In the genomic region with DNA sequence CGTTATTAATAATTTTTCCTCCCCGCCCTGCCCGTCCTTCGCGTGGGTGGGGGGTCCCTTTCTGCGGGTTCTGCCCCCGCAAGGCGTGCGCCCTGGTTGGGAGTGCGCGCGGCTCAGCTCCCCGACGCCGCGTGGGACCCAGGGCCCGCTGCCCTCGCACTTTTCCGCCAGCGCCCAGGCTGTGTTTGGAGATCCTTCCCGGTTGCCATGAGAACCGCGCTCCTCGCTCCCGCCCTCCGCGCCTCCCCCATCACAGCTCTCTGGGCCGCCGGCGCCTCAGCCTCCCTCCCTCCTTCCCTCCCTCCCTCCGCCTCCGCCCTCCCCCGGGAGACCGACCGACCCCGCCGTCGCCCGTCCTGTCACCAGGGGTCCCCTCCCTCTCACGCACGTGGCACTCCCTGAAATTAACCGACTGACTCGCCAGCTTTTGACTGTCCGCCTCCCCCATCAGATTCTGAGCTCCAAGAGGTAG, we compare ENCODE assay signal across 1 cellular context.
A peak's percentile ranks its signal among the peaks of the same experiment; 100 is the strongest.
TF ChIP-seq lines count a peak whose summit lies in the region.

No MANE protein-coding gene starts in this region.

TF ChIP-seq in GM12878, 131 proteins besides CTCF, POLR2A, EP300 and RAD21 (continued from another document and continues in another):
- TF ChIP-seq GATAD2B (conservative IDR thresholded peaks at IDR 0.05; ENCODE audit: low read depth) (no peak), YY1 (IDR thresholded peaks at IDR 0.05; ENCODE audit: low read depth, low read length) (no peak), BCL11A (IDR thresholded peaks at IDR 0.05; ENCODE audit: low read depth, low read length) (no peak), CBX3 (IDR thresholded peaks at IDR 0.05; ENCODE audit: borderline replicate concordance, low read depth) (no peak), ZNF217 (IDR thresholded peaks at IDR 0.05) (no peak), IKZF2 (IDR thresholded peaks at IDR 0.05) (peak; percentile 10 to 52; a peak in 2 of 4 replicates), ZBTB40 (IDR thresholded peaks at IDR 0.05; ENCODE audit: borderline replicate concordance) (no peak), SREBF2 (IDR thresholded peaks at IDR 0.05; ENCODE audit: low read length) (no peak), BMI1 (IDR thresholded peaks at IDR 0.05; ENCODE audit: borderline replicate concordance) (peak; percentile 91; the same call in 1 of the 2 replicates), ZNF207 (IDR thresholded peaks at IDR 0.05; ENCODE audit: borderline replicate concordance) (no peak), MEF2A (IDR thresholded peaks at IDR 0.05; ENCODE audit: insufficient read depth, low read depth, low read length) (no peak), ATF2 (IDR thresholded peaks at IDR 0.05; ENCODE audit: low read length) (no peak), RCOR1 (conservative IDR thresholded peaks at IDR 0.05; ENCODE audit: low read depth, low read length) (no peak), SMC3 (IDR thresholded peaks at IDR 0.05; ENCODE audit: borderline replicate concordance, low read length) (no peak), E2F8 (IDR thresholded peaks at IDR 0.05; ENCODE audit: low read depth, partially characterized antibody) (no peak), ATF7 (IDR thresholded peaks at IDR 0.05; ENCODE audit: low read depth) (no peak), NR2F1 (conservative IDR thresholded peaks at IDR 0.05) (no peak), SREBF1 (IDR thresholded peaks at IDR 0.05; ENCODE audit: low read length) (no peak), NFIC (IDR thresholded peaks at IDR 0.05; ENCODE audit: low read depth, low read length) (no peak), WRNIP1 (IDR thresholded peaks at IDR 0.05; ENCODE audit: borderline replicate concordance, low read depth, low read length) (no peak), SP1 (IDR thresholded peaks at IDR 0.05; ENCODE audit: low read depth, low read length) (no peak), EGR1 (IDR thresholded peaks at IDR 0.05; ENCODE audit: borderline replicate concordance in 1 of 2, low read depth in 2 of 2, low read length in 2 of 2) (peak in 1 of 2 experiments; percentile 76; a peak in 2 of 3 replicates), ZNF24 (IDR thresholded peaks at IDR 0.05) (no peak), GABPA (IDR thresholded peaks at IDR 0.05; ENCODE audit: low read depth) (no peak), KDM1A (IDR thresholded peaks at IDR 0.05; ENCODE audit: borderline replicate concordance) (no peak), IRF3 (IDR thresholded peaks at IDR 0.05) (no peak), ZZZ3 (IDR thresholded peaks at IDR 0.05; ENCODE audit: control insufficient read depth, insufficient read length, low read depth) (no peak), KLF5 (IDR thresholded peaks at IDR 0.05; ENCODE audit: partially characterized antibody) (no peak), HSF1 (IDR thresholded peaks at IDR 0.05; ENCODE audit: low read depth, low read length) (no peak), HDAC6 (IDR thresholded peaks at IDR 0.05; ENCODE audit: unreplicated experiment) (no peak), YBX1 (IDR thresholded peaks at IDR 0.05) (no peak), MYB (IDR thresholded peaks at IDR 0.05; ENCODE audit: borderline replicate concordance, low read depth, low read length) (no peak), CREM (IDR thresholded peaks at IDR 0.05; ENCODE audit: low read depth) (no peak), RBBP5 (conservative IDR thresholded peaks at IDR 0.05) (no peak), DPF2 (IDR thresholded peaks at IDR 0.05) (0 out of 2 replicates have a peak, but pooled peaks have one; percentile 20), SRF (IDR thresholded peaks at IDR 0.05; ENCODE audit: low read depth in 2 of 2, low read length in 2 of 2) (no peak), NKRF (conservative IDR thresholded peaks at IDR 0.05) (no peak)
- TF ChIP-seq, protein P1, sequence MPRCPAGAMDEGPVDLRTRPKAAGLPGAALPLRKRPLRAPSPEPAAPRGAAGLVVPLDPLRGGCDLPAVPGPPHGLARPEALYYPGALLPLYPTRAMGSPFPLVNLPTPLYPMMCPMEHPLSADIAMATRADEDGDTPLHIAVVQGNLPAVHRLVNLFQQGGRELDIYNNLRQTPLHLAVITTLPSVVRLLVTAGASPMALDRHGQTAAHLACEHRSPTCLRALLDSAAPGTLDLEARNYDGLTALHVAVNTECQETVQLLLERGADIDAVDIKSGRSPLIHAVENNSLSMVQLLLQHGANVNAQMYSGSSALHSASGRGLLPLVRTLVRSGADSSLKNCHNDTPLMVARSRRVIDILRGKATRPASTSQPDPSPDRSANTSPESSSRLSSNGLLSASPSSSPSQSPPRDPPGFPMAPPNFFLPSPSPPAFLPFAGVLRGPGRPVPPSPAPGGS (IDR thresholded peaks at IDR 0.05; ENCODE audit: borderline replicate concordance, insufficient read depth, low read depth, low read length, poor library complexity, severe bottlenecking): no peak
- TF ChIP-seq, protein P2, sequence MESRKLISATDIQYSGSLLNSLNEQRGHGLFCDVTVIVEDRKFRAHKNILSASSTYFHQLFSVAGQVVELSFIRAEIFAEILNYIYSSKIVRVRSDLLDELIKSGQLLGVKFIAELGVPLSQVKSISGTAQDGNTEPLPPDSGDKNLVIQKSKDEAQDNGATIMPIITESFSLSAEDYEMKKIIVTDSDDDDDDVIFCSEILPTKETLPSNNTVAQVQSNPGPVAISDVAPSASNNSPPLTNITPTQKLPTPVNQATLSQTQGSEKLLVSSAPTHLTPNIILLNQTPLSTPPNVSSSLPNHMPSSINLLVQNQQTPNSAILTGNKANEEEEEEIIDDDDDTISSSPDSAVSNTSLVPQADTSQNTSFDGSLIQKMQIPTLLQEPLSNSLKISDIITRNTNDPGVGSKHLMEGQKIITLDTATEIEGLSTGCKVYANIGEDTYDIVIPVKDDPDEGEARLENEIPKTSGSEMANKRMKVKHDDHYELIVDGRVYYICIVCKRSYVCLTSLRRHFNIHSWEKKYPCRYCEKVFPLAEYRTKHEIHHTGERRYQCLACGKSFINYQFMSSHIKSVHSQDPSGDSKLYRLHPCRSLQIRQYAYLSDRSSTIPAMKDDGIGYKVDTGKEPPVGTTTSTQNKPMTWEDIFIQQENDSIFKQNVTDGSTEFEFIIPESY (IDR thresholded peaks at IDR 0.05): no peak
- TF ChIP-seq, protein P3, sequence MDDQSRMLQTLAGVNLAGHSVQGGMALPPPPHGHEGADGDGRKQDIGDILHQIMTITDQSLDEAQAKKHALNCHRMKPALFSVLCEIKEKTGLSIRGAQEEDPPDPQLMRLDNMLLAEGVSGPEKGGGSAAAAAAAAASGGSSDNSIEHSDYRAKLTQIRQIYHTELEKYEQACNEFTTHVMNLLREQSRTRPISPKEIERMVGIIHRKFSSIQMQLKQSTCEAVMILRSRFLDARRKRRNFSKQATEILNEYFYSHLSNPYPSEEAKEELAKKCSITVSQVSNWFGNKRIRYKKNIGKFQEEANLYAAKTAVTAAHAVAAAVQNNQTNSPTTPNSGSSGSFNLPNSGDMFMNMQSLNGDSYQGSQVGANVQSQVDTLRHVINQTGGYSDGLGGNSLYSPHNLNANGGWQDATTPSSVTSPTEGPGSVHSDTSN (IDR thresholded peaks at IDR 0.05; ENCODE audit: insufficient replicate concordance, low read depth, low read length): no peak
- TF ChIP-seq, protein P4, sequence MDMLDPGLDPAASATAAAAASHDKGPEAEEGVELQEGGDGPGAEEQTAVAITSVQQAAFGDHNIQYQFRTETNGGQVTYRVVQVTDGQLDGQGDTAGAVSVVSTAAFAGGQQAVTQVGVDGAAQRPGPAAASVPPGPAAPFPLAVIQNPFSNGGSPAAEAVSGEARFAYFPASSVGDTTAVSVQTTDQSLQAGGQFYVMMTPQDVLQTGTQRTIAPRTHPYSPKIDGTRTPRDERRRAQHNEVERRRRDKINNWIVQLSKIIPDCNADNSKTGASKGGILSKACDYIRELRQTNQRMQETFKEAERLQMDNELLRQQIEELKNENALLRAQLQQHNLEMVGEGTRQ (IDR thresholded peaks at IDR 0.05; ENCODE audit: borderline replicate concordance, low read depth, low read length): no peak
